Comparison of ENCODE assay signal across 1 cellular context in genomic region chr6:43076093-43076927, GRCh38.
TF ChIP-seq lines count a peak whose summit lies in the region.

Gene PTK7 (plus strand): TSS chr6:43076314. CDS start chr6:43076489, 175 bp downstream.

TF ChIP-seq in HepG2, 621 proteins besides CTCF, POLR2A, EP300 and RAD21 (continued from another document):
- TF ChIP-seq, protein P1, sequence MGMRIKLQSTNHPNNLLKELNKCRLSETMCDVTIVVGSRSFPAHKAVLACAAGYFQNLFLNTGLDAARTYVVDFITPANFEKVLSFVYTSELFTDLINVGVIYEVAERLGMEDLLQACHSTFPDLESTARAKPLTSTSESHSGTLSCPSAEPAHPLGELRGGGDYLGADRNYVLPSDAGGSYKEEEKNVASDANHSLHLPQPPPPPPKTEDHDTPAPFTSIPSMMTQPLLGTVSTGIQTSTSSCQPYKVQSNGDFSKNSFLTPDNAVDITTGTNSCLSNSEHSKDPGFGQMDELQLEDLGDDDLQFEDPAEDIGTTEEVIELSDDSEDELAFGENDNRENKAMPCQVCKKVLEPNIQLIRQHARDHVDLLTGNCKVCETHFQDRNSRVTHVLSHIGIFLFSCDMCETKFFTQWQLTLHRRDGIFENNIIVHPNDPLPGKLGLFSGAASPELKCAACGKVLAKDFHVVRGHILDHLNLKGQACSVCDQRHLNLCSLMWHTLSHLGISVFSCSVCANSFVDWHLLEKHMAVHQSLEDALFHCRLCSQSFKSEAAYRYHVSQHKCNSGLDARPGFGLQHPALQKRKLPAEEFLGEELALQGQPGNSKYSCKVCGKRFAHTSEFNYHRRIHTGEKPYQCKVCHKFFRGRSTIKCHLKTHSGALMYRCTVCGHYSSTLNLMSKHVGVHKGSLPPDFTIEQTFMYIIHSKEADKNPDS (CRISPR knock-in tag; IDR thresholded peaks at IDR 0.05) = no peak
- peak; percentile 84 for TF ChIP-seq ZNF670 (CRISPR knock-in tag; IDR thresholded peaks at IDR 0.05; ENCODE audit: borderline replicate concordance)
- TF ChIP-seq, protein P2, sequence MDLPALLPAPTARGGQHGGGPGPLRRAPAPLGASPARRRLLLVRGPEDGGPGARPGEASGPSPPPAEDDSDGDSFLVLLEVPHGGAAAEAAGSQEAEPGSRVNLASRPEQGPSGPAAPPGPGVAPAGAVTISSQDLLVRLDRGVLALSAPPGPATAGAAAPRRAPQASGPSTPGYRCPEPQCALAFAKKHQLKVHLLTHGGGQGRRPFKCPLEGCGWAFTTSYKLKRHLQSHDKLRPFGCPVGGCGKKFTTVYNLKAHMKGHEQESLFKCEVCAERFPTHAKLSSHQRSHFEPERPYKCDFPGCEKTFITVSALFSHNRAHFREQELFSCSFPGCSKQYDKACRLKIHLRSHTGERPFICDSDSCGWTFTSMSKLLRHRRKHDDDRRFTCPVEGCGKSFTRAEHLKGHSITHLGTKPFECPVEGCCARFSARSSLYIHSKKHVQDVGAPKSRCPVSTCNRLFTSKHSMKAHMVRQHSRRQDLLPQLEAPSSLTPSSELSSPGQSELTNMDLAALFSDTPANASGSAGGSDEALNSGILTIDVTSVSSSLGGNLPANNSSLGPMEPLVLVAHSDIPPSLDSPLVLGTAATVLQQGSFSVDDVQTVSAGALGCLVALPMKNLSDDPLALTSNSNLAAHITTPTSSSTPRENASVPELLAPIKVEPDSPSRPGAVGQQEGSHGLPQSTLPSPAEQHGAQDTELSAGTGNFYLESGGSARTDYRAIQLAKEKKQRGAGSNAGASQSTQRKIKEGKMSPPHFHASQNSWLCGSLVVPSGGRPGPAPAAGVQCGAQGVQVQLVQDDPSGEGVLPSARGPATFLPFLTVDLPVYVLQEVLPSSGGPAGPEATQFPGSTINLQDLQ (CRISPR knock-in tag; IDR thresholded peaks at IDR 0.05) = no peak
- no peak for TF ChIP-seq ZNF713 (CRISPR knock-in tag; IDR thresholded peaks at IDR 0.05)
- no peak for TF ChIP-seq YY1 (IDR thresholded peaks at IDR 0.05; ENCODE audit: insufficient read depth, insufficient replicate concordance, low read depth, low read length)
- no peak; the same call in none of the 2 replicates for TF ChIP-seq ZFP90 (CRISPR knock-in tag; IDR thresholded peaks at IDR 0.05; ENCODE audit: borderline replicate concordance)
- no peak; the same call in 1 of the 2 replicates for TF ChIP-seq MYC (CRISPR knock-in tag; IDR thresholded peaks at IDR 0.05; ENCODE audit: borderline replicate concordance)
- TF ChIP-seq CREM (IDR thresholded peaks at IDR 0.05) = no peak
- no peak for TF ChIP-seq CREM (CRISPR knock-in tag; IDR thresholded peaks at IDR 0.05)
- no peak; the same call in 1 of the 2 replicates for TF ChIP-seq FOXO1 (CRISPR knock-in tag; IDR thresholded peaks at IDR 0.05)
- no peak for TF ChIP-seq SMYD3 (CRISPR knock-in tag; IDR thresholded peaks at IDR 0.05)
- TF ChIP-seq, protein P3, sequence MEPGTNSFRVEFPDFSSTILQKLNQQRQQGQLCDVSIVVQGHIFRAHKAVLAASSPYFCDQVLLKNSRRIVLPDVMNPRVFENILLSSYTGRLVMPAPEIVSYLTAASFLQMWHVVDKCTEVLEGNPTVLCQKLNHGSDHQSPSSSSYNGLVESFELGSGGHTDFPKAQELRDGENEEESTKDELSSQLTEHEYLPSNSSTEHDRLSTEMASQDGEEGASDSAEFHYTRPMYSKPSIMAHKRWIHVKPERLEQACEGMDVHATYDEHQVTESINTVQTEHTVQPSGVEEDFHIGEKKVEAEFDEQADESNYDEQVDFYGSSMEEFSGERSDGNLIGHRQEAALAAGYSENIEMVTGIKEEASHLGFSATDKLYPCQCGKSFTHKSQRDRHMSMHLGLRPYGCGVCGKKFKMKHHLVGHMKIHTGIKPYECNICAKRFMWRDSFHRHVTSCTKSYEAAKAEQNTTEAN (CRISPR knock-in tag; conservative IDR thresholded peaks at IDR 0.05) = 0 out of 2 replicates have a peak, but pooled peaks have one; percentile 13
- no peak for TF ChIP-seq NR2F1 (CRISPR knock-in tag; IDR thresholded peaks at IDR 0.05)
- no peak for TF ChIP-seq BRD4 (CRISPR knock-in tag; IDR thresholded peaks at IDR 0.05)
- no peak for TF ChIP-seq TBL1XR1 (IDR thresholded peaks at IDR 0.05; ENCODE audit: borderline replicate concordance, low read length, partially characterized antibody)
- TF ChIP-seq, protein P4, sequence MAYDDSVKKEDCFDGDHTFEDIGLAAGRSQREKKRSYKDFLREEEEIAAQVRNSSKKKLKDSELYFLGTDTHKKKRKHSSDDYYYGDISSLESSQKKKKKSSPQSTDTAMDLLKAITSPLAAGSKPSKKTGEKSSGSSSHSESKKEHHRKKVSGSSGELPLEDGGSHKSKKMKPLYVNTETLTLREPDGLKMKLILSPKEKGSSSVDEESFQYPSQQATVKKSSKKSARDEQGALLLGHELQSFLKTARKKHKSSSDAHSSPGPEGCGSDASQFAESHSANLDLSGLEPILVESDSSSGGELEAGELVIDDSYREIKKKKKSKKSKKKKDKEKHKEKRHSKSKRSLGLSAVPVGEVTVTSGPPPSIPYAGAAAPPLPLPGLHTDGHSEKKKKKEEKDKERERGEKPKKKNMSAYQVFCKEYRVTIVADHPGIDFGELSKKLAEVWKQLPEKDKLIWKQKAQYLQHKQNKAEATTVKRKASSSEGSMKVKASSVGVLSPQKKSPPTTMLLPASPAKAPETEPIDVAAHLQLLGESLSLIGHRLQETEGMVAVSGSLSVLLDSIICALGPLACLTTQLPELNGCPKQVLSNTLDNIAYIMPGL (CRISPR knock-in tag; IDR thresholded peaks at IDR 0.05; ENCODE audit: borderline replicate concordance in 1 of 2, low read depth in 1 of 2) = peak in 1 of 2 experiments; percentile 40; a peak in 2 of 4 replicates
- TF ChIP-seq, protein P5, sequence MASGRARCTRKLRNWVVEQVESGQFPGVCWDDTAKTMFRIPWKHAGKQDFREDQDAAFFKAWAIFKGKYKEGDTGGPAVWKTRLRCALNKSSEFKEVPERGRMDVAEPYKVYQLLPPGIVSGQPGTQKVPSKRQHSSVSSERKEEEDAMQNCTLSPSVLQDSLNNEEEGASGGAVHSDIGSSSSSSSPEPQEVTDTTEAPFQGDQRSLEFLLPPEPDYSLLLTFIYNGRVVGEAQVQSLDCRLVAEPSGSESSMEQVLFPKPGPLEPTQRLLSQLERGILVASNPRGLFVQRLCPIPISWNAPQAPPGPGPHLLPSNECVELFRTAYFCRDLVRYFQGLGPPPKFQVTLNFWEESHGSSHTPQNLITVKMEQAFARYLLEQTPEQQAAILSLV (CRISPR knock-in tag; IDR thresholded peaks at IDR 0.05; ENCODE audit: borderline replicate concordance) = 0 out of 2 replicates have a peak, but pooled peaks have one; percentile 20
